21 cellular contexts compared by ENCODE assay signal in the genomic region with DNA sequence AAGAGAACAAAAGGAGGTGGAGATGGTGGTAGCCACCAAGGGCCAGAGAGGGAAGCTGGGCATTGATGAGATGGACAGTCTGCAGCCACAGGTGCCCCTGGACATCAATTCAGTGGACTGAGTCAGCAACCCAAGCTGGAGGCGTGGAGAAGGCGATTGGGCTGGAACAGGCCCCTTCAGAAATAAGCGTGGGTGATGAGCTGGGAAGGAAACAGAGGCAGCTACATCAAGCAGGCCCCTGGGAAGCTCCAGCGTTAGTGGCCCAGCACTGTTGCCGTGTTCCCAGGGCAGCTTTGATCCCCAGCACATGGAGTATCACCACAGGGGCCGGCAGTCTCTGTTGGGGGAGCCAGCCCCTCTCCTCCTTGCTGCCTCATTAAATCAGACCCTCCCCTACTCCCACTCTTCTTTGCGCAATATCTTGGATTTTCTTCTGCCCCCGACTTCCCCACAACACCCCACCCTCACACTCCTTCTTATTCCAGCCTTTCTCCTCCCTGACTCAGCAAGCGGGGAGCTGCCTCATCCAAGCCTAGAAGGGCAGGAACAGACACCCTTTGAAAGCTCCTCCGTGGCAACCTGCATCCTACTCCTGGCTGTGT. TPM values are rescaled to one million over a fixed set of nuclear protein-coding genes. Genes with fewer than 3 reads are reported as not detected.
DNase-seq lines count a peak whose midpoint lies in the region; ATAC-seq lines count a peak whose summit lies in the region.
"Had no signal": no experiment of that assay in that cellular context is flagged by ENCODE, and none has a peak within 500 bp of the region (broad histone marks: within the 10 kb centered on the region; RNA-seq: fewer than 3 reads in every experiment).

No MANE protein-coding gene starts in this region.

- ATAC-seq in aorta (ENCODE audit: low FRiP score) = peak; percentile 35
- no peak for ATAC-seq in GM21367 (IDR thresholded peaks at IDR 0.05; ENCODE audit: unreplicated experiment)
- ATAC-seq: gastrocnemius medialis; HCT116; naive thymus-derived CD4-positive, alpha-beta T cell; stimulated activated memory B cell treated with anti-CD40 and anti-IgM and Interleukin-4, amounts not matched to agents 10 μg/mL and 1 μg/mL and 100 μg/mL, for 72 hours; WTC11 had no signal

- no peak overlapping the region for H2BK15ac ChIP-seq in neuronal stem cell (ENCODE audit: low read length)

- H3K4me2 ChIP-seq in neuronal stem cell (ENCODE audit: insufficient read depth, low read length, poor library complexity, severe bottlenecking) = no peak overlapping the region

- no peak overlapping the region for H4K8ac ChIP-seq in neuronal stem cell (ENCODE audit: low read depth, low read length)

- peak overlapping the region; percentile 72 for H2AK5ac ChIP-seq in neuronal stem cell (ENCODE audit: low read depth, low read length)

- no peak overlapping the region for H4K91ac ChIP-seq in neuronal stem cell (ENCODE audit: low read depth, low read length, poor library complexity)

- H3K27ac ChIP-seq in neuronal stem cell (replicated peaks; ENCODE audit: low read length) (no peak overlapping the region), aorta (ENCODE audit: low read depth in 1 of 2, low read length in 2 of 2) (no peak overlapping the region)
- H3K27ac ChIP-seq: epithelial cell of prostate, upper lobe of left lung had no signal

- H3K23ac ChIP-seq in neuronal stem cell (ENCODE audit: low read depth, low read length, poor library complexity) = no peak overlapping the region

- H3K36me3 ChIP-seq in neuronal stem cell (replicated peaks in 1 of 2; ENCODE audit: control insufficient read depth in 2 of 2, insufficient read depth in 2 of 2, low read length in 2 of 2) (no peaks in the 10 kb centered on the region), aorta (ENCODE audit: control insufficient read depth in 1 of 2, insufficient read depth in 2 of 2, low read length in 1 of 2) (no peaks in the 10 kb centered on the region)
- H3K36me3 ChIP-seq: gastrocnemius medialis, upper lobe of left lung had no signal

- no peak overlapping the region for H2AFZ ChIP-seq in neuronal stem cell (ENCODE audit: low read length)

- H2BK12ac ChIP-seq in neuronal stem cell (ENCODE audit: low read length) = no peak overlapping the region

- no peaks in the 10 kb centered on the region for H3K27me3 ChIP-seq in neuronal stem cell (ENCODE audit: control insufficient read depth in 3 of 3, insufficient read depth in 3 of 3, low read depth in 1 of 3, low read length in 3 of 3)
- no peaks in the 10 kb centered on the region for H3K27me3 ChIP-seq in aorta (ENCODE audit: control insufficient read depth in 1 of 2, insufficient read depth in 2 of 2, low read length in 1 of 2)
- H3K27me3 ChIP-seq: gastrocnemius medialis, upper lobe of left lung had no signal

- no peaks in the 10 kb centered on the region for H3K79me1 ChIP-seq in neuronal stem cell (ENCODE audit: low read depth, low read length)

- intact Hi-C loops in cardiac septum (cut with DNase I) = no loop called here
- intact Hi-C loops in aorta (cut with DNase I) = no loop called here

- H3K4ac ChIP-seq in neuronal stem cell (ENCODE audit: low read length) = no peak overlapping the region

- H3K18ac ChIP-seq in neuronal stem cell (ENCODE audit: low read length) = peak overlapping the region; percentile 76

- peak; percentile 7 for DNase-seq in activated naive CD4-positive, alpha-beta T cell treated with anti-CD3 and anti-CD28 coated beads, Interleukin-2, amount 50 U/mL, for 16 hours
- DNase-seq in activated naive CD4-positive, alpha-beta T cell (lab: John Stamatoyannopoulos, UW) = no peak
- peak; percentile 73 for DNase-seq in cardiac septum (ENCODE audit: low spot score)
- DNase-seq in neuronal stem cell (ENCODE audit: low spot score) = no peak
- peak in 1 of 2 donors; percentile 37 for DNase-seq in aorta
- DNase-seq in EL = no peak
- DNase-seq in GDM1 (lab: John Stamatoyannopoulos, UW) = no peak
- DNase-seq: DMS53; gastrocnemius medialis; naive thymus-derived CD4-positive, alpha-beta T cell; NCI-H1417; SHP77; upper lobe of left lung had no signal

- no peak overlapping the region for H2BK120ac ChIP-seq in neuronal stem cell (ENCODE audit: low read depth, low read length)

- H3K4me1 ChIP-seq in neuronal stem cell (ENCODE audit: control insufficient read depth in 2 of 2, insufficient read depth in 1 of 2, low read depth in 1 of 2, low read length in 2 of 2) = peaks cover 35 to 37% of the 10 kb centered on the region in 2 donors
- H3K4me1 ChIP-seq in aorta (ENCODE audit: control insufficient read depth in 1 of 2, insufficient read depth in 2 of 2, low read length in 2 of 2) = no peaks in the 10 kb centered on the region
- H3K4me1 ChIP-seq: upper lobe of left lung had no signal

- H3K4me3 ChIP-seq in neuronal stem cell (ENCODE audit: low read length in 2 of 2) (no peak overlapping the region), aorta (ENCODE audit: low read length in 2 of 2) (no peak overlapping the region)
- H3K4me3 ChIP-seq: gastrocnemius medialis, upper lobe of left lung had no signal

- H3K9ac ChIP-seq in neuronal stem cell (ENCODE audit: low read depth, low read length, poor library complexity) = peak overlapping the region; percentile 5

- WGBS in neuronal stem cell (ENCODE audit: extremely low coverage in 2 of 2, insufficient read length in 2 of 2, insufficient replicate concordance in 1 of 2), 2 donors = 100% methylated on average over 1 of the region's 10 CpGs; no CpG with 5 or more reads in 1 of the 2 donors
- WGBS in aorta, 2 donors = 93 to 96% methylated on average over 10 of the region's 10 CpGs

- no peaks in the 10 kb centered on the region for H3K9me3 ChIP-seq in neuronal stem cell (replicated peaks in 1 of 2; ENCODE audit: control insufficient read depth in 2 of 2, insufficient read depth in 1 of 2, low read depth in 1 of 2, low read length in 2 of 2)
- no peaks in the 10 kb centered on the region for H3K9me3 ChIP-seq in aorta (ENCODE audit: control insufficient read depth, low read length)
- H3K9me3 ChIP-seq: gastrocnemius medialis, upper lobe of left lung had no signal

- no peak overlapping the region for H3K14ac ChIP-seq in neuronal stem cell (ENCODE audit: low read length)

- H2BK5ac ChIP-seq in neuronal stem cell (ENCODE audit: low read length) = no peak overlapping the region

RNA-seq across cellular contexts. Expression of gene OAF, which starts 31.7 kb away (rescaled TPM):
- total RNA-seq in cardiac septum (17.8 TPM), aorta (10 to 100 TPM; 23.6 to 79.1 TPM)
- 2.1 TPM for polyA plus RNA-seq in neuronal stem cell (2013, experiment 1 of 2)
- polyA plus RNA-seq in neuronal stem cell (2013, experiment 2 of 2) = 2.0 TPM
- polyA plus RNA-seq in aorta = 1 to 10 TPM; 4.8 to 9.4 TPM

RNA-seq across cellular contexts. Expression of gene TRIM29, which starts 41.3 kb away (rescaled TPM):
- not detected for total RNA-seq in cardiac septum
- polyA plus RNA-seq in neuronal stem cell (2013, experiment 1 of 2) = 0.03 TPM
- not detected for polyA plus RNA-seq in neuronal stem cell (2013, experiment 2 of 2)
- total RNA-seq in aorta = 1 to 10 TPM; 1.3 to 3.6 TPM
- polyA plus RNA-seq in aorta = under 1 TPM; 0.13 to 0.38 TPM
- total RNA-seq: HT1080; LHCN-M2; naive thymus-derived CD4-positive, alpha-beta T cell had no signal
- polyA plus RNA-seq: CD14-positive monocyte; naive thymus-derived CD4-positive, alpha-beta T cell had no signal

Comparison
In these comparisons a context has a peak if more than half of its experiments do, and no peak if none do; other contexts are left out.
1. DNase-seq: peak in activated naive CD4-positive, alpha-beta T cell treated with anti-CD3 and anti-CD28 coated beads, Interleukin-2, amount 50 U/mL, for 16 hours (single experiment) and cardiac septum (single experiment); none in activated naive CD4-positive, alpha-beta T cell (0 of 4), neuronal stem cell (single experiment), EL (single experiment) and GDM1 (single experiment).